ENCODE assay signal across 2 cellular contexts in the genomic region with DNA sequence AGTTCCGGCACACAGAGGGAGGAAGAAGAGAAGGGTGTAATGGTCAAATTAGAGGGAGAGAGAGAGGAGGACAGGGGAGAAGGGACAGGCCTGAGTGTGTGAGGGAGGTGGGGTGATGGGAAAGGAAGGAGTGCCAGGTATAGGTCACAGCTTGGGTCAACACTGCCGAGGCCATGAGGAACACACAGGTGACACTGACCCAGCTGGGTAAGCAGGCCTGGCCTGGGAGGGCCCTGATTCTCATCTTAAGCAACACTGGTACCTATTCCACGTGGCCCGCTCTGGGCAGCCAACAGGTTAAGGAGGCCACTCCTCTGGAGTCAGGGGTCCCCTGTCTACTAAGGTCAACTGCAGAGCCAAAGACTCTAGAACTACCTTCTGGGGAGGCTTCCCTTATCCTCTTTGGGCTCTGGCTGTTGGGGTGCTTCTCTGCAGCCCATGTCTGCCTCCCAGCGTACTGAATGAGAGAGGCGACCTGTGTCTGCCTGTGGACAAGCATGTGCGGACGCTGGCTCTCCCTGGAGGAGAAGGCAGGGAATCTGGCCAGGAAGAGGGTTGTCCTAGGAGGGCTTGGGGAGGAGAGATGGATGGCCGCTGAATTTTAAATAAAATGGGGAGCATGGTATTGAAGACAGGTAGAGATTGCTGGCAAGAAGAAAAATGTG.
TF ChIP-seq lines count a peak whose summit lies in the region.

No MANE protein-coding gene starts in this region.

TF ChIP-seq in IMR-90, 13 proteins besides CTCF, POLR2A, EP300 and RAD21:
- no peak for TF ChIP-seq SMC3 (IDR thresholded peaks at IDR 0.05; ENCODE audit: low read depth, low read length)
- TF ChIP-seq CHD1 (IDR thresholded peaks at IDR 0.05; ENCODE audit: low read depth, low read length): no peak
- TF ChIP-seq MAZ (IDR thresholded peaks at IDR 0.05; ENCODE audit: borderline replicate concordance, low read depth, low read length): no peak
- TF ChIP-seq FOS (IDR thresholded peaks at IDR 0.05; ENCODE audit: low read depth, low read length): no peak
- TF ChIP-seq RFX5 (IDR thresholded peaks at IDR 0.05; ENCODE audit: low read depth, low read length): no peak
- no peak for TF ChIP-seq RCOR1 (IDR thresholded peaks at IDR 0.05; ENCODE audit: insufficient replicate concordance, low read length)
- TF ChIP-seq BHLHE40 (IDR thresholded peaks at IDR 0.05; ENCODE audit: low read depth, low read length): no peak
- no peak for TF ChIP-seq CEBPB (IDR thresholded peaks at IDR 0.05; ENCODE audit: low read depth, low read length)
- TF ChIP-seq MXI1 (IDR thresholded peaks at IDR 0.05; ENCODE audit: borderline replicate concordance, low read depth, low read length): no peak
- TF ChIP-seq, protein P1, sequence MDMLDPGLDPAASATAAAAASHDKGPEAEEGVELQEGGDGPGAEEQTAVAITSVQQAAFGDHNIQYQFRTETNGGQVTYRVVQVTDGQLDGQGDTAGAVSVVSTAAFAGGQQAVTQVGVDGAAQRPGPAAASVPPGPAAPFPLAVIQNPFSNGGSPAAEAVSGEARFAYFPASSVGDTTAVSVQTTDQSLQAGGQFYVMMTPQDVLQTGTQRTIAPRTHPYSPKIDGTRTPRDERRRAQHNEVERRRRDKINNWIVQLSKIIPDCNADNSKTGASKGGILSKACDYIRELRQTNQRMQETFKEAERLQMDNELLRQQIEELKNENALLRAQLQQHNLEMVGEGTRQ (IDR thresholded peaks at IDR 0.05; ENCODE audit: low read depth, low read length): no peak
- TF ChIP-seq, protein P2, sequence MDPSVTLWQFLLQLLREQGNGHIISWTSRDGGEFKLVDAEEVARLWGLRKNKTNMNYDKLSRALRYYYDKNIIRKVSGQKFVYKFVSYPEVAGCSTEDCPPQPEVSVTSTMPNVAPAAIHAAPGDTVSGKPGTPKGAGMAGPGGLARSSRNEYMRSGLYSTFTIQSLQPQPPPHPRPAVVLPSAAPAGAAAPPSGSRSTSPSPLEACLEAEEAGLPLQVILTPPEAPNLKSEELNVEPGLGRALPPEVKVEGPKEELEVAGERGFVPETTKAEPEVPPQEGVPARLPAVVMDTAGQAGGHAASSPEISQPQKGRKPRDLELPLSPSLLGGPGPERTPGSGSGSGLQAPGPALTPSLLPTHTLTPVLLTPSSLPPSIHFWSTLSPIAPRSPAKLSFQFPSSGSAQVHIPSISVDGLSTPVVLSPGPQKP (IDR thresholded peaks at IDR 0.05; ENCODE audit: borderline replicate concordance, low read depth, low read length): no peak
- no peak for TF ChIP-seq NFE2L2 (IDR thresholded peaks at IDR 0.05; ENCODE audit: low read depth, low read length)
- TF ChIP-seq MAFK (IDR thresholded peaks at IDR 0.05; ENCODE audit: low read depth, low read length): no peak

TF ChIP-seq in WTC11, 78 proteins besides CTCF, POLR2A, EP300 and RAD21:
- TF ChIP-seq ERG (CRISPR knock-in tag; IDR thresholded peaks at IDR 0.05) (no peak), ATF6 (CRISPR knock-in tag; IDR thresholded peaks at IDR 0.05) (no peak), ZBTB21 (CRISPR knock-in tag; IDR thresholded peaks at IDR 0.05; ENCODE audit: borderline replicate concordance) (no peak), ZNF232 (CRISPR knock-in tag; IDR thresholded peaks at IDR 0.05) (no peak)
- TF ChIP-seq, protein P3, sequence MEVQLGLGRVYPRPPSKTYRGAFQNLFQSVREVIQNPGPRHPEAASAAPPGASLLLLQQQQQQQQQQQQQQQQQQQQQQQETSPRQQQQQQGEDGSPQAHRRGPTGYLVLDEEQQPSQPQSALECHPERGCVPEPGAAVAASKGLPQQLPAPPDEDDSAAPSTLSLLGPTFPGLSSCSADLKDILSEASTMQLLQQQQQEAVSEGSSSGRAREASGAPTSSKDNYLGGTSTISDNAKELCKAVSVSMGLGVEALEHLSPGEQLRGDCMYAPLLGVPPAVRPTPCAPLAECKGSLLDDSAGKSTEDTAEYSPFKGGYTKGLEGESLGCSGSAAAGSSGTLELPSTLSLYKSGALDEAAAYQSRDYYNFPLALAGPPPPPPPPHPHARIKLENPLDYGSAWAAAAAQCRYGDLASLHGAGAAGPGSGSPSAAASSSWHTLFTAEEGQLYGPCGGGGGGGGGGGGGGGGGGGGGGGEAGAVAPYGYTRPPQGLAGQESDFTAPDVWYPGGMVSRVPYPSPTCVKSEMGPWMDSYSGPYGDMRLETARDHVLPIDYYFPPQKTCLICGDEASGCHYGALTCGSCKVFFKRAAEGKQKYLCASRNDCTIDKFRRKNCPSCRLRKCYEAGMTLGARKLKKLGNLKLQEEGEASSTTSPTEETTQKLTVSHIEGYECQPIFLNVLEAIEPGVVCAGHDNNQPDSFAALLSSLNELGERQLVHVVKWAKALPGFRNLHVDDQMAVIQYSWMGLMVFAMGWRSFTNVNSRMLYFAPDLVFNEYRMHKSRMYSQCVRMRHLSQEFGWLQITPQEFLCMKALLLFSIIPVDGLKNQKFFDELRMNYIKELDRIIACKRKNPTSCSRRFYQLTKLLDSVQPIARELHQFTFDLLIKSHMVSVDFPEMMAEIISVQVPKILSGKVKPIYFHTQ (CRISPR knock-in tag; IDR thresholded peaks at IDR 0.05): no peak
- TF ChIP-seq, protein P4, sequence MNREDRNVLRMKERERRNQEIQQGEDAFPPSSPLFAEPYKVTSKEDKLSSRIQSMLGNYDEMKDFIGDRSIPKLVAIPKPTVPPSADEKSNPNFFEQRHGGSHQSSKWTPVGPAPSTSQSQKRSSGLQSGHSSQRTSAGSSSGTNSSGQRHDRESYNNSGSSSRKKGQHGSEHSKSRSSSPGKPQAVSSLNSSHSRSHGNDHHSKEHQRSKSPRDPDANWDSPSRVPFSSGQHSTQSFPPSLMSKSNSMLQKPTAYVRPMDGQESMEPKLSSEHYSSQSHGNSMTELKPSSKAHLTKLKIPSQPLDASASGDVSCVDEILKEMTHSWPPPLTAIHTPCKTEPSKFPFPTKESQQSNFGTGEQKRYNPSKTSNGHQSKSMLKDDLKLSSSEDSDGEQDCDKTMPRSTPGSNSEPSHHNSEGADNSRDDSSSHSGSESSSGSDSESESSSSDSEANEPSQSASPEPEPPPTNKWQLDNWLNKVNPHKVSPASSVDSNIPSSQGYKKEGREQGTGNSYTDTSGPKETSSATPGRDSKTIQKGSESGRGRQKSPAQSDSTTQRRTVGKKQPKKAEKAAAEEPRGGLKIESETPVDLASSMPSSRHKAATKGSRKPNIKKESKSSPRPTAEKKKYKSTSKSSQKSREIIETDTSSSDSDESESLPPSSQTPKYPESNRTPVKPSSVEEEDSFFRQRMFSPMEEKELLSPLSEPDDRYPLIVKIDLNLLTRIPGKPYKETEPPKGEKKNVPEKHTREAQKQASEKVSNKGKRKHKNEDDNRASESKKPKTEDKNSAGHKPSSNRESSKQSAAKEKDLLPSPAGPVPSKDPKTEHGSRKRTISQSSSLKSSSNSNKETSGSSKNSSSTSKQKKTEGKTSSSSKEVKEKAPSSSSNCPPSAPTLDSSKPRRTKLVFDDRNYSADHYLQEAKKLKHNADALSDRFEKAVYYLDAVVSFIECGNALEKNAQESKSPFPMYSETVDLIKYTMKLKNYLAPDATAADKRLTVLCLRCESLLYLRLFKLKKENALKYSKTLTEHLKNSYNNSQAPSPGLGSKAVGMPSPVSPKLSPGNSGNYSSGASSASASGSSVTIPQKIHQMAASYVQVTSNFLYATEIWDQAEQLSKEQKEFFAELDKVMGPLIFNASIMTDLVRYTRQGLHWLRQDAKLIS (CRISPR knock-in tag; IDR thresholded peaks at IDR 0.05; ENCODE audit: borderline replicate concordance): no peak
